In the genomic region with DNA sequence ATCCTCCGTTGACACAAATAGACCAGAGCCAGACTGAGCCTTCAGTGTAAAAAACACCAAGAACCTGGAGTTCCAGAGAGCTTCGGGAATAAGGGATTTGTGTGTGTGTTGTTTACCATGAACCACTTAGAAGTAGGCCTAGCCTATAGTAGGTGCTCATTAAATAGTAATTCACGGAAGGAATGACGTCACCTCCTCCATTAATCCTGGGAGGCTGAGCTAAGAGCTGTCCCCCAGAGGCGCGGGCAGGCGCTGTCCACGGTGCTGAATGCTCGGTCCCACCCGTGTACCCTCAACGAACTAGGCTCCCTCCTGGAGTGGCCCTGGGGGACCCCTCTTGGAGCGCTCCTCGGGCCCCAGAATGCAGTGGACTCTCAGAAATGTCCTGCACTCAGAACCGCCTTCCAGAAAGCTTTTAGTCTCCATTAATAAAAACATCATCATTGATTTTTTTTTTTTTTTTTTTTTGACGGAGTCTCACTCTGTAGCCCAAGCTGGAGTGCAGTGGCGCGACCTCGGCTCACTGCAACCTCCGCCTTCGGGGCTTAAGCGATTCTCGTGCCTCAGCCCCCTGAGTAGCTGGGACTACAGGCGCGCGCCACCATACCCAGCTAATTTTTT, we compare ENCODE assay signal across 1 cellular context.
TF ChIP-seq lines count a peak whose summit lies in the region.

No MANE protein-coding gene starts in this region.

TF ChIP-seq in K562, 482 proteins besides CTCF, POLR2A, EP300 and RAD21 (continued from another document and continues in another):
- TF ChIP-seq, protein P1, sequence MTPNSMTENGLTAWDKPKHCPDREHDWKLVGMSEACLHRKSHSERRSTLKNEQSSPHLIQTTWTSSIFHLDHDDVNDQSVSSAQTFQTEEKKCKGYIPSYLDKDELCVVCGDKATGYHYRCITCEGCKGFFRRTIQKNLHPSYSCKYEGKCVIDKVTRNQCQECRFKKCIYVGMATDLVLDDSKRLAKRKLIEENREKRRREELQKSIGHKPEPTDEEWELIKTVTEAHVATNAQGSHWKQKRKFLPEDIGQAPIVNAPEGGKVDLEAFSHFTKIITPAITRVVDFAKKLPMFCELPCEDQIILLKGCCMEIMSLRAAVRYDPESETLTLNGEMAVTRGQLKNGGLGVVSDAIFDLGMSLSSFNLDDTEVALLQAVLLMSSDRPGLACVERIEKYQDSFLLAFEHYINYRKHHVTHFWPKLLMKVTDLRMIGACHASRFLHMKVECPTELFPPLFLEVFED (CRISPR knock-in tag; conservative IDR thresholded peaks at IDR 0.05), result no peak
- TF ChIP-seq GABPB2 (CRISPR knock-in tag; conservative IDR thresholded peaks at IDR 0.05) (no peak), BCL6 (CRISPR knock-in tag; IDR thresholded peaks at IDR 0.05) (no peak), POLR2G (IDR thresholded peaks at IDR 0.05; ENCODE audit: low read depth, low read length) (no peak), COPS2 (conservative IDR thresholded peaks at IDR 0.05) (no peak), BMI1 (IDR thresholded peaks at IDR 0.05; ENCODE audit: low read length) (no peak), SRSF3 (IDR thresholded peaks at IDR 0.05; ENCODE audit: insufficient read depth, low read length) (no peak), E2F3 (CRISPR knock-in tag; IDR thresholded peaks at IDR 0.05) (no peak), PPARD (CRISPR knock-in tag; IDR thresholded peaks at IDR 0.05) (no peak), PHTF2 (CRISPR knock-in tag; IDR thresholded peaks at IDR 0.05) (no peak), RBBP5 (IDR thresholded peaks at IDR 0.05; ENCODE audit: borderline replicate concordance, insufficient read depth, low read length, poor library complexity, severe bottlenecking) (no peak), FOXK1 (CRISPR knock-in tag; IDR thresholded peaks at IDR 0.05; ENCODE audit: borderline replicate concordance) (no peak), SREBF2 (CRISPR knock-in tag; IDR thresholded peaks at IDR 0.05) (no peak), HDAC8 (tag; IDR thresholded peaks at IDR 0.05) (no peak), ZNF12 (CRISPR knock-in tag; IDR thresholded peaks at IDR 0.05) (no peak), NCOA6 (IDR thresholded peaks at IDR 0.05) (peak; percentile 64; the same call in 1 of the 2 replicates), ARID1B (IDR thresholded peaks at IDR 0.05) (no peak), NR2C2 (CRISPR knock-in tag; IDR thresholded peaks at IDR 0.05) (peak; percentile 84), NR2C2 (tag; IDR thresholded peaks at IDR 0.05) (no peak), RBFOX2 (IDR thresholded peaks at IDR 0.05; ENCODE audit: low read depth, low read length) (no peak), PML (IDR thresholded peaks at IDR 0.05; ENCODE audit: low read length) (no peak), XRCC4 (IDR thresholded peaks at IDR 0.05; ENCODE audit: extremely low read depth, insufficient read depth, insufficient read length) (no peak), MECOM (CRISPR knock-in tag; IDR thresholded peaks at IDR 0.05) (peak; percentile 60; the same call in 1 of the 2 replicates), PURB (CRISPR knock-in tag; IDR thresholded peaks at IDR 0.05; ENCODE audit: low read depth) (no peak)
- TF ChIP-seq, protein P2, sequence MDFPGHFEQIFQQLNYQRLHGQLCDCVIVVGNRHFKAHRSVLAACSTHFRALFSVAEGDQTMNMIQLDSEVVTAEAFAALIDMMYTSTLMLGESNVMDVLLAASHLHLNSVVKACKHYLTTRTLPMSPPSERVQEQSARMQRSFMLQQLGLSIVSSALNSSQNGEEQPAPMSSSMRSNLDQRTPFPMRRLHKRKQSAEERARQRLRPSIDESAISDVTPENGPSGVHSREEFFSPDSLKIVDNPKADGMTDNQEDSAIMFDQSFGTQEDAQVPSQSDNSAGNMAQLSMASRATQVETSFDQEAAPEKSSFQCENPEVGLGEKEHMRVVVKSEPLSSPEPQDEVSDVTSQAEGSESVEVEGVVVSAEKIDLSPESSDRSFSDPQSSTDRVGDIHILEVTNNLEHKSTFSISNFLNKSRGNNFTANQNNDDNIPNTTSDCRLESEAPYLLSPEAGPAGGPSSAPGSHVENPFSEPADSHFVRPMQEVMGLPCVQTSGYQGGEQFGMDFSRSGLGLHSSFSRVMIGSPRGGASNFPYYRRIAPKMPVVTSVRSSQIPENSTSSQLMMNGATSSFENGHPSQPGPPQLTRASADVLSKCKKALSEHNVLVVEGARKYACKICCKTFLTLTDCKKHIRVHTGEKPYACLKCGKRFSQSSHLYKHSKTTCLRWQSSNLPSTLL (IDR thresholded peaks at IDR 0.05), result no peak
- TF ChIP-seq, protein P3, sequence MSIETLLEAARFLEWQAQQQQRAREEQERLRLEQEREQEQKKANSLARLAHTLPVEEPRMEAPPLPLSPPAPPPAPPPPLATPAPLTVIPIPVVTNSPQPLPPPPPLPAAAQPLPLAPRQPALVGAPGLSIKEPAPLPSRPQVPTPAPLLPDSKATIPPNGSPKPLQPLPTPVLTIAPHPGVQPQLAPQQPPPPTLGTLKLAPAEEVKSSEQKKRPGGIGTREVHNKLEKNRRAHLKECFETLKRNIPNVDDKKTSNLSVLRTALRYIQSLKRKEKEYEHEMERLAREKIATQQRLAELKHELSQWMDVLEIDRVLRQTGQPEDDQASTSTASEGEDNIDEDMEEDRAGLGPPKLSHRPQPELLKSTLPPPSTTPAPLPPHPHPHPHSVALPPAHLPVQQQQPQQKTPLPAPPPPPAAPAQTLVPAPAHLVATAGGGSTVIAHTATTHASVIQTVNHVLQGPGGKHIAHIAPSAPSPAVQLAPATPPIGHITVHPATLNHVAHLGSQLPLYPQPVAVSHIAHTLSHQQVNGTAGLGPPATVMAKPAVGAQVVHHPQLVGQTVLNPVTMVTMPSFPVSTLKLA (conservative IDR thresholded peaks at IDR 0.05), result peak; percentile 49 to 72; a peak in 3 of 4 replicates
- TF ChIP-seq, protein P4, sequence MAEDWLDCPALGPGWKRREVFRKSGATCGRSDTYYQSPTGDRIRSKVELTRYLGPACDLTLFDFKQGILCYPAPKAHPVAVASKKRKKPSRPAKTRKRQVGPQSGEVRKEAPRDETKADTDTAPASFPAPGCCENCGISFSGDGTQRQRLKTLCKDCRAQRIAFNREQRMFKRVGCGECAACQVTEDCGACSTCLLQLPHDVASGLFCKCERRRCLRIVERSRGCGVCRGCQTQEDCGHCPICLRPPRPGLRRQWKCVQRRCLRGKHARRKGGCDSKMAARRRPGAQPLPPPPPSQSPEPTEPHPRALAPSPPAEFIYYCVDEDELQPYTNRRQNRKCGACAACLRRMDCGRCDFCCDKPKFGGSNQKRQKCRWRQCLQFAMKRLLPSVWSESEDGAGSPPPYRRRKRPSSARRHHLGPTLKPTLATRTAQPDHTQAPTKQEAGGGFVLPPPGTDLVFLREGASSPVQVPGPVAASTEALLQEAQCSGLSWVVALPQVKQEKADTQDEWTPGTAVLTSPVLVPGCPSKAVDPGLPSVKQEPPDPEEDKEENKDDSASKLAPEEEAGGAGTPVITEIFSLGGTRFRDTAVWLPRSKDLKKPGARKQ (CRISPR knock-in tag; IDR thresholded peaks at IDR 0.05), result no peak
- TF ChIP-seq, protein P5, sequence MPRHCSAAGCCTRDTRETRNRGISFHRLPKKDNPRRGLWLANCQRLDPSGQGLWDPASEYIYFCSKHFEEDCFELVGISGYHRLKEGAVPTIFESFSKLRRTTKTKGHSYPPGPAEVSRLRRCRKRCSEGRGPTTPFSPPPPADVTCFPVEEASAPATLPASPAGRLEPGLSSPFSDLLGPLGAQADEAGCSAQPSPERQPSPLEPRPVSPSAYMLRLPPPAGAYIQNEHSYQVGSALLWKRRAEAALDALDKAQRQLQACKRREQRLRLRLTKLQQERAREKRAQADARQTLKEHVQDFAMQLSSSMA (CRISPR knock-in tag; IDR thresholded peaks at IDR 0.05), result no peak
- TF ChIP-seq, protein P6, sequence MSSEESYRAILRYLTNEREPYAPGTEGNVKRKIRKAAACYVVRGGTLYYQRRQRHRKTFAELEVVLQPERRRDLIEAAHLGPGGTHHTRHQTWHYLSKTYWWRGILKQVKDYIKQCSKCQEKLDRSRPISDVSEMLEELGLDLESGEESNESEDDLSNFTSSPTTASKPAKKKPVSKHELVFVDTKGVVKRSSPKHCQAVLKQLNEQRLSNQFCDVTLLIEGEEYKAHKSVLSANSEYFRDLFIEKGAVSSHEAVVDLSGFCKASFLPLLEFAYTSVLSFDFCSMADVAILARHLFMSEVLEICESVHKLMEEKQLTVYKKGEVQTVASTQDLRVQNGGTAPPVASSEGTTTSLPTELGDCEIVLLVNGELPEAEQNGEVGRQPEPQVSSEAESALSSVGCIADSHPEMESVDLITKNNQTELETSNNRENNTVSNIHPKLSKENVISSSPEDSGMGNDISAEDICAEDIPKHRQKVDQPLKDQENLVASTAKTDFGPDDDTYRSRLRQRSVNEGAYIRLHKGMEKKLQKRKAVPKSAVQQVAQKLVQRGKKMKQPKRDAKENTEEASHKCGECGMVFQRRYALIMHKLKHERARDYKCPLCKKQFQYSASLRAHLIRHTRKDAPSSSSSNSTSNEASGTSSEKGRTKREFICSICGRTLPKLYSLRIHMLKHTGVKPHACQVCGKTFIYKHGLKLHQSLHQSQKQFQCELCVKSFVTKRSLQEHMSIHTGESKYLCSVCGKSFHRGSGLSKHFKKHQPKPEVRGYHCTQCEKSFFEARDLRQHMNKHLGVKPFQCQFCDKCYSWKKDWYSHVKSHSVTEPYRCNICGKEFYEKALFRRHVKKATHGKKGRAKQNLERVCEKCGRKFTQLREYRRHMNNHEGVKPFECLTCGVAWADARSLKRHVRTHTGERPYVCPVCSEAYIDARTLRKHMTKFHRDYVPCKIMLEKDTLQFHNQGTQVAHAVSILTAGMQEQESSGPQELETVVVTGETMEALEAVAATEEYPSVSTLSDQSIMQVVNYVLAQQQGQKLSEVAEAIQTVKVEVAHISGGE (CRISPR knock-in tag; IDR thresholded peaks at IDR 0.05), result no peak
- TF ChIP-seq, protein P7, sequence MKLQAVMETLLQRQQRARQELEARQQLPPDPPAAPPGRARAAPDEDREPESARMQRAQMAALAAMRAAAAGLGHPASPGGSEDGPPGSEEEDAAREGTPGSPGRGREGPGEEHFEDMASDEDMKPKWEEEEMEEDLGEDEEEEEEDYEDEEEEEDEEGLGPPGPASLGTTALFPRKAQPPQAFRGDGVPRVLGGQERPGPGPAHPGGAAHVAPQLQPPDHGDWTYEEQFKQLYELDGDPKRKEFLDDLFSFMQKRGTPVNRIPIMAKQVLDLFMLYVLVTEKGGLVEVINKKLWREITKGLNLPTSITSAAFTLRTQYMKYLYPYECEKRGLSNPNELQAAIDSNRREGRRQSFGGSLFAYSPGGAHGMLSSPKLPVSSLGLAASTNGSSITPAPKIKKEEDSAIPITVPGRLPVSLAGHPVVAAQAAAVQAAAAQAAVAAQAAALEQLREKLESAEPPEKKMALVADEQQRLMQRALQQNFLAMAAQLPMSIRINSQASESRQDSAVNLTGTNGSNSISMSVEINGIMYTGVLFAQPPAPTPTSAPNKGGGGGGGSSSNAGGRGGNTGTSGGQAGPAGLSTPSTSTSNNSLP (IDR thresholded peaks at IDR 0.05; ENCODE audit: borderline replicate concordance, low read depth, low read length), result no peak
- TF ChIP-seq, protein P8, sequence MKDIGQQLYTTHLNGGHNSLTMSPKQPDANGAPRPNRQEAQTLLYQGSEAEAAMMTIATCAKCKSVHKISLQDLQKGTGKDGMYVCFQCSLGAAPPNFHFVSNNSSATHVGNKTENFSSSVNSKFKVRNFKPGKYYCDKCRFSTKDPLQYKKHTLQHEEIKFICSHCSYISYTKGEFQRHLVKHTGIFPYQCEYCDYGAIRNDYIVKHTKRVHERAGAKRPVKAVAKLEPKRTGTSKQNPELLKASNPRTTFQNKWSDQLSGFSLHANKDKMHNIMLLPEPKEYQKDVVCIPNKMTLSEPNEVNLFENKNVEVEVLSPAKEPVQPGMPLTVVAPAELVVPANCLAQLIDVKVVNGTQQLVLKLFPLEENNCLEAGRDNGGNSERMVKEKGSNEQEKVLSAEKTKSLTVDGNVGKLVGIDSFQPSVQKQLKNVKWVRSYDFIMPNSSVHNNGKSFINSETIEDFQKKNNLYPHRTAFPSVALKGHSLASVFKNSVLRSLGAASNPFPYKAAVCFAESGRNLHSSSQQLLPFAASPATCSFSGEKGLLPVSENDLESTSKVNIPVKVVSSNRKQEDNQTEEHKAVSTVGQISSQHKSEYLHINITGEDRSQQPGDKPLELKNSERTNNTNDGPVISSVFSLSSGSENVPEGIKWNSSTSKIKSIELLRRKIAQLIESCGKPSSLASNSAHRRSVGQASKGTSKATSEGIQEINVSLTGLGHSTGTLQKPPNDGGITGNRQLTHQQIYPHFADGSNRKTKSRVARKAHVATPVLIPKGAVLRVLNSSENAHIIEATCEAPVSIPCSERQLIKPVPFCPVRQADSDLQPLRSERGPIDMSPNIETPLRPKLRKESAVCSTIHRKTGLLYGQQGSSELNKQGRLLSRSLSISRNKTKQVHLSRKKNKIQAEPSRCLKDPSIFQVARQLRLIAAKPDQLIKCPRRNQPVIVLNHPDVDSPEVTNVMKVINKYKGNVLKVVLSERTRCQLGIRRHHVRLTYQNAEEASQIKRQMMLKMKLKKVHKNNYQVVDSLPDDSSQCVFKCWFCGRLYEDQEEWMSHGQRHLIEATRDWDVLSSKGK (CRISPR knock-in tag; IDR thresholded peaks at IDR 0.05), result no peak
- TF ChIP-seq, protein P9, sequence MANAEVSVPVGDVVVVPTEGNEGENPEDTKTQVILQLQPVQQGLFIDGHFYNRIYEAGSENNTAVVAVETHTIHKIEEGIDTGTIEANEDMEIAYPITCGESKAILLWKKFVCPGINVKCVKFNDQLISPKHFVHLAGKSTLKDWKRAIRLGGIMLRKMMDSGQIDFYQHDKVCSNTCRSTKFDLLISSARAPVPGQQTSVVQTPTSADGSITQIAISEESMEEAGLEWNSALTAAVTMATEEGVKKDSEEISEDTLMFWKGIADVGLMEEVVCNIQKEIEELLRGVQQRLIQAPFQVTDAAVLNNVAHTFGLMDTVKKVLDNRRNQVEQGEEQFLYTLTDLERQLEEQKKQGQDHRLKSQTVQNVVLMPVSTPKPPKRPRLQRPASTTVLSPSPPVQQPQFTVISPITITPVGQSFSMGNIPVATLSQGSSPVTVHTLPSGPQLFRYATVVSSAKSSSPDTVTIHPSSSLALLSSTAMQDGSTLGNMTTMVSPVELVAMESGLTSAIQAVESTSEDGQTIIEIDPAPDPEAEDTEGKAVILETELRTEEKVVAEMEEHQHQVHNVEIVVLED (CRISPR knock-in tag; IDR thresholded peaks at IDR 0.05), result 0 out of 2 replicates have a peak, but pooled peaks have one; percentile 18
- TF ChIP-seq, protein P10, sequence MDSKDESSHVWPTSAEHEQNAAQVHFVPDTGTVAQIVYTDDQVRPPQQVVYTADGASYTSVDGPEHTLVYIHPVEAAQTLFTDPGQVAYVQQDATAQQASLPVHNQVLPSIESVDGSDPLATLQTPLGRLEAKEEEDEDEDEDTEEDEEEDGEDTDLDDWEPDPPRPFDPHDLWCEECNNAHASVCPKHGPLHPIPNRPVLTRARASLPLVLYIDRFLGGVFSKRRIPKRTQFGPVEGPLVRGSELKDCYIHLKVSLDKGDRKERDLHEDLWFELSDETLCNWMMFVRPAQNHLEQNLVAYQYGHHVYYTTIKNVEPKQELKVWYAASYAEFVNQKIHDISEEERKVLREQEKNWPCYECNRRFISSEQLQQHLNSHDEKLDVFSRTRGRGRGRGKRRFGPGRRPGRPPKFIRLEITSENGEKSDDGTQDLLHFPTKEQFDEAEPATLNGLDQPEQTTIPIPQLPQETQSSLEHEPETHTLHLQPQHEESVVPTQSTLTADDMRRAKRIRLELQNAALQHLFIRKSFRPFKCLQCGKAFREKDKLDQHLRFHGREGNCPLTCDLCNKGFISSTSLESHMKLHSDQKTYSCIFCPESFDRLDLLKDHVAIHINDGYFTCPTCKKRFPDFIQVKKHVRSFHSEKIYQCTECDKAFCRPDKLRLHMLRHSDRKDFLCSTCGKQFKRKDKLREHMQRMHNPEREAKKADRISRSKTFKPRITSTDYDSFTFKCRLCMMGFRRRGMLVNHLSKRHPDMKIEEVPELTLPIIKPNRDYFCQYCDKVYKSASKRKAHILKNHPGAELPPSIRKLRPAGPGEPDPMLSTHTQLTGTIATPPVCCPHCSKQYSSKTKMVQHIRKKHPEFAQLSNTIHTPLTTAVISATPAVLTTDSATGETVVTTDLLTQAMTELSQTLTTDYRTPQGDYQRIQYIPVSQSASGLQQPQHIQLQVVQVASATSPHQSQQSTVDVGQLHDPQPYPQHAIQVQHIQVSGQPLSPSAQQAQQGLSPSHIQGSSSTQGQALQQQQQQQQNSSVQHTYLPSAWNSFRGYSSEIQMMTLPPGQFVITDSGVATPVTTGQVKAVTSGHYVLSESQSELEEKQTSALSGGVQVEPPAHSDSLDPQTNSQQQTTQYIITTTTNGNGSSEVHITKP (IDR thresholded peaks at IDR 0.05; ENCODE audit: partially characterized antibody), result no peak
